15 cellular contexts compared by ENCODE assay signal in genomic region chr4:156158747-156159146, GRCh38.
DNase-seq lines count a peak whose midpoint lies in the region; ATAC-seq, FAIRE-seq and TF ChIP-seq lines count a peak whose summit lies in the region.
"Had no signal": no experiment of that assay in that cellular context is flagged by ENCODE, and none has a peak within 500 bp of the region (broad histone marks: within the 10 kb centered on the region; RNA-seq: fewer than 3 reads in every experiment).

No MANE protein-coding gene starts in this region.

- H3K36me3 ChIP-seq in GM12878 (ENCODE audit: control insufficient read depth in 2 of 2, insufficient read depth in 2 of 2, low read length in 1 of 2) (no peaks in the 10 kb centered on the region), right atrium auricular region (no peaks in the 10 kb centered on the region)
- H3K36me3 ChIP-seq: SJCRH30 had no signal

- DNase-seq in GM12878 (ENCODE audit: low read depth, low spot score) (no peak), NCI-H1092 (lab: John Stamatoyannopoulos, UW) (no peak), right atrium auricular region (ENCODE audit: low spot score) (no peak)
- DNase-seq: activated CD4-positive, alpha-beta T cell treated with anti-CD3 and anti-CD28 coated beads for 48 hours; activated T-cell treated with anti-CD3 and anti-CD28 coated beads, Interleukin-2, amount 50 U/mL, for 4 hours; DMS53; effector memory CD8-positive, alpha-beta T cell; naive B cell; SJCRH30; T1000 had no signal

- RAD21 ChIA-PET in GM12878 (lab: Charles Lee; ENCODE audit: unreplicated experiment): no interaction called here

- TF ChIP-seq EP300 in GM12878 (IDR thresholded peaks at IDR 0.05; ENCODE audit: borderline replicate concordance in 1 of 2, control insufficient read depth in 1 of 2, low read depth in 2 of 2, low read length in 2 of 2): peak; percentile 52 to 57; a peak in 3 of 4 replicates

- no TSS peak for BruUV-seq in GM12878 (replicated peaks; lab: Mats Ljungman, UMichigan)

- POLR2A ChIA-PET in GM12878 (lab: Charles Lee): no interaction called here

- no peaks in the 10 kb centered on the region for H3K27me3 ChIP-seq in GM12878 (replicated peaks in 1 of 2; ENCODE audit: control insufficient read depth in 2 of 2, insufficient read depth in 2 of 2, low read length in 1 of 2)
- no peaks in the 10 kb centered on the region for H3K27me3 ChIP-seq in right atrium auricular region
- H3K27me3 ChIP-seq: SJCRH30 had no signal

- H3K9ac ChIP-seq in GM12878 (ENCODE audit: control insufficient read depth, insufficient read depth, low read length): no peak overlapping the region

- in situ Hi-C loops in GM12878 (cut with MboI): no loop called here

- H3K27ac ChIP-seq in GM12878 (ENCODE audit: control insufficient read depth, insufficient read depth) (no peak overlapping the region), right atrium auricular region (no peak overlapping the region)
- H3K27ac ChIP-seq: SJCRH30 had no signal

- peaks cover 6% of the 10 kb centered on the region; the same call in 1 of the 2 replicates for H3K4me1 ChIP-seq in GM12878 (ENCODE audit: control insufficient read depth, insufficient read depth, low read length)
- H3K4me1 ChIP-seq in right atrium auricular region: no peaks in the 10 kb centered on the region
- H3K4me1 ChIP-seq: SJCRH30 had no signal

- H3K9me3 ChIP-seq in GM12878 (replicated peaks; ENCODE audit: control insufficient read depth, insufficient read depth, low read length): no peaks in the 10 kb centered on the region
- H3K9me3 ChIP-seq in right atrium auricular region: no peaks in the 10 kb centered on the region
- H3K9me3 ChIP-seq: SJCRH30 had no signal

- TF ChIP-seq POLR2A in GM12878 (IDR thresholded peaks at IDR 0.05; ENCODE audit: low read depth, low read length): no peak

- CTCF ChIA-PET in GM12878 (lab: Yijun Ruan, JAX): interaction anchor here (1.7 to 2.2 kb wide), 2 partner anchors 10 to 11 kb away, joined by 8 to 11 read pairs; no protein-coding TSS in a partner anchor

- H2AFZ ChIP-seq in GM12878 (ENCODE audit: control insufficient read depth, low read depth, low read length): no peak overlapping the region
- H2AFZ ChIP-seq: GM23338 had no signal

- TF ChIP-seq RAD21 in GM12878 (IDR thresholded peaks at IDR 0.05; ENCODE audit: insufficient read depth, low read depth, low read length): no peak

- H3K4me2 ChIP-seq in GM12878 (ENCODE audit: control insufficient read depth, insufficient read depth): no peak overlapping the region
- H3K4me2 ChIP-seq: GM23338 had no signal

- no peak overlapping the region for H3K4me3 ChIP-seq in GM12878
- H3K4me3 ChIP-seq in right atrium auricular region: no peak overlapping the region
- H3K4me3 ChIP-seq: GM23338, SJCRH30 had no signal

- H3K79me2 ChIP-seq in GM12878 (ENCODE audit: control insufficient read depth, insufficient read depth, low read length): no peaks in the 10 kb centered on the region

- intact Hi-C loops in GM12878 (cut with micrococcal nuclease; ENCODE audit: unreplicated experiment): no loop called here

- FAIRE-seq in GM12878 (lab: Jason Lieb, UNC): peak; percentile 73

- H4K20me1 ChIP-seq in GM12878 (ENCODE audit: control insufficient read depth, insufficient read depth): no peaks in the 10 kb centered on the region

- SMC1A ChIA-PET in GM12878 (lab: Charles Lee; ENCODE audit: uncharacterized antibody, unreplicated experiment): interaction anchor here (0.6 to 1.5 kb wide), 3 partner anchors 11 to 790 kb away, joined by 3 to 4 read pairs (median 4); no protein-coding TSS in a partner anchor

- TF ChIP-seq CTCF in GM12878 (IDR thresholded peaks at IDR 0.05 in 2 of 3, conservative IDR thresholded peaks at IDR 0.05 in 1 of 3; ENCODE audit: control insufficient read depth in 2 of 3, extremely low read depth in 1 of 3, insufficient read depth in 1 of 3, low read depth in 3 of 3, low read length in 3 of 3): no peak
- no peak for TF ChIP-seq CTCF in right atrium auricular region (IDR thresholded peaks at IDR 0.05)

- peak; percentile 74 for ATAC-seq in GM18520 (IDR thresholded peaks at IDR 0.05; ENCODE audit: unreplicated experiment)
- ATAC-seq in GM21447 (IDR thresholded peaks at IDR 0.05; ENCODE audit: unreplicated experiment): peak; percentile 71
- ATAC-seq in HG03039 (IDR thresholded peaks at IDR 0.05; ENCODE audit: unreplicated experiment): peak; percentile 91
- ATAC-seq in GM12878: peak; percentile 99
- ATAC-seq in GM19397 (IDR thresholded peaks at IDR 0.05; ENCODE audit: unreplicated experiment): no peak
- ATAC-seq: activated T-cell treated with anti-CD3 and anti-CD28 coated beads, Interleukin-2, amount 50 U/mL, for 4 hours; effector memory CD8-positive, alpha-beta T cell; GM23338 had no signal

TF ChIP-seq in GM12878, 131 proteins besides CTCF, POLR2A, EP300 and RAD21 (continues in another document):
- TF ChIP-seq ATF7 (IDR thresholded peaks at IDR 0.05; ENCODE audit: low read depth) (peak; percentile 42), ZNF24 (IDR thresholded peaks at IDR 0.05) (peak; percentile 33; the same call in 1 of the 2 replicates), CBX5 (IDR thresholded peaks at IDR 0.05; ENCODE audit: low read depth) (peak; percentile 83; the same call in 1 of the 2 replicates), SMARCA5 (IDR thresholded peaks at IDR 0.05) (peak; percentile 49; the same call in 1 of the 2 replicates), NFYA (IDR thresholded peaks at IDR 0.05; ENCODE audit: borderline replicate concordance, low read depth, low read length) (no peak), IKZF1 (conservative IDR thresholded peaks at IDR 0.05) (no peak), FOXM1 (IDR thresholded peaks at IDR 0.05; ENCODE audit: low read depth, low read length) (peak; percentile 23; the same call in 1 of the 2 replicates), ATF2 (IDR thresholded peaks at IDR 0.05; ENCODE audit: low read length) (peak; percentile 69), MEF2B (IDR thresholded peaks at IDR 0.05; ENCODE audit: partially characterized antibody, poor library complexity, severe bottlenecking) (peak; percentile 62), NR2F1 (conservative IDR thresholded peaks at IDR 0.05) (no peak), JUNB (IDR thresholded peaks at IDR 0.05) (peak; percentile 70), RELB (IDR thresholded peaks at IDR 0.05; ENCODE audit: low read depth) (peak; percentile 28; the same call in 1 of the 2 replicates), ASH2L (IDR thresholded peaks at IDR 0.05; ENCODE audit: borderline replicate concordance, low read depth) (no peak), MLLT1 (IDR thresholded peaks at IDR 0.05) (no peak), IKZF2 (IDR thresholded peaks at IDR 0.05) (peak in 1 of 2 experiments; percentile 45; a peak in 2 of 4 replicates), NFIC (IDR thresholded peaks at IDR 0.05; ENCODE audit: low read depth, low read length) (peak; percentile 85), SPI1 (IDR thresholded peaks at IDR 0.05; ENCODE audit: borderline replicate concordance, insufficient read depth, low read depth, low read length) (peak; percentile 79), RUNX3 (IDR thresholded peaks at IDR 0.05; ENCODE audit: low read length) (peak; percentile 54), JUND (IDR thresholded peaks at IDR 0.05; ENCODE audit: low read depth, low read length) (0 out of 2 replicates have a peak, but pooled peaks have one; percentile 8), TCF7 (IDR thresholded peaks at IDR 0.05; ENCODE audit: borderline replicate concordance) (peak; percentile 65)
